In genomic region chr2:36466135-36466534, GRCh38 we compare ENCODE assay signal across 19 cellular contexts.
"Had no signal": no experiment of that assay in that cellular context is flagged by ENCODE, and none has a peak within 500 bp of the region (broad histone marks: within the 10 kb centered on the region; RNA-seq: fewer than 3 reads in every experiment).

No MANE protein-coding gene starts in this region.

- DNase-seq: activated CD4-positive, alpha-beta T cell treated with anti-CD3 and anti-CD28 coated beads, Interleukin-2, amount 10 ng/mL, durations not matched to agents 7 days and 5 days; activated CD8-positive, alpha-beta memory T cell treated with anti-CD3 and anti-CD28 coated beads, Interleukin-2, amount 50 U/mL, for 48 hours; activated CD8-positive, alpha-beta T cell treated with anti-CD3 and anti-CD28 coated beads, Interleukin-2, amount 10 ng/mL, durations not matched to agents 7 days and 5 days; activated effector memory CD4-positive, alpha-beta T cell treated with Interleukin-2 at 50 U/mL for 16 hours; activated T-cell treated with anti-CD3 and anti-CD28 coated beads, Interleukin-2, amount 50 U/mL, for 48 hours; effector CD8-positive, alpha-beta T cell; esophagus squamous epithelium; occipital lobe; stimulated activated CD4-positive, alpha-beta T cell treated with anti-CD3 and anti-CD28 coated beads, Interleukin-2, amount 100 ng/mL, for 24 hours; T1000; trophoblast cell had no signal

- H3K4me1 Mint-ChIP-seq: activated CD4-positive, alpha-beta T cell treated with anti-CD3 and anti-CD28 coated beads, Interleukin-2, amount 10 ng/mL, durations not matched to agents 7 days and 5 days; activated naive CD4-positive, alpha-beta T cell treated with anti-CD3 and anti-CD28 coated beads, Interleukin-2, amount 50 U/mL, for 24 hours; memory B cell had no signal

- H3K27me3 Mint-ChIP-seq: activated CD4-positive, alpha-beta T cell treated with anti-CD3 and anti-CD28 coated beads, Interleukin-2, amount 10 ng/mL, durations not matched to agents 7 days and 5 days; progenitor cell of endocrine pancreas; stimulated activated naive CD8-positive, alpha-beta T cell treated with anti-CD3 and anti-CD28 coated beads, Interleukin-15, Interleukin-2, amounts not matched to agents 100 ng/mL and 50 ng/mL, for 24 hours had no signal

- ATAC-seq: activated CD4-positive, CD25-positive, alpha-beta regulatory T cell treated with anti-CD3 and anti-CD28 coated beads, Interleukin-2, amount 50 U/mL, for 24 hours; activated CD8-positive, alpha-beta T cell treated with anti-CD3 and anti-CD28 coated beads, Interleukin-2, amount 10 ng/mL, durations not matched to agents 7 days and 5 days had no signal

- H3K4me3 ChIP-seq: breast epithelium, esophagus squamous epithelium, vagina had no signal

- H3K27ac Mint-ChIP-seq: activated CD4-positive, alpha-beta T cell treated with anti-CD3 and anti-CD28 coated beads, Interleukin-2, amount 10 ng/mL, durations not matched to agents 7 days and 5 days; activated CD8-positive, alpha-beta T cell treated with anti-CD3 and anti-CD28 coated beads, Interleukin-2, amount 10 ng/mL, durations not matched to agents 7 days and 5 days; activated naive CD4-positive, alpha-beta T cell treated with anti-CD3 and anti-CD28 coated beads, Interleukin-2, amount 50 U/mL, for 24 hours; dendritic cell treated with granulocyte-macrophage colony-stimulating factor and Interleukin-4, amounts not matched to agents 40 ng/mL and 50 ng/mL, for 4 days; memory B cell; progenitor cell of endocrine pancreas; stimulated activated naive CD8-positive, alpha-beta T cell treated with anti-CD3 and anti-CD28 coated beads, Interleukin-15, Interleukin-2, amounts not matched to agents 100 ng/mL and 50 ng/mL, for 24 hours had no signal

- H3K9me3 ChIP-seq: breast epithelium, esophagus squamous epithelium, vagina had no signal

- H3K36me3 ChIP-seq: vagina had no signal

- H3K27me3 ChIP-seq: breast epithelium, esophagus squamous epithelium, vagina had no signal

- H3K4me3 Mint-ChIP-seq: activated CD4-positive, alpha-beta T cell treated with anti-CD3 and anti-CD28 coated beads, Interleukin-2, amount 10 ng/mL, durations not matched to agents 7 days and 5 days; activated CD8-positive, alpha-beta T cell treated with anti-CD3 and anti-CD28 coated beads, Interleukin-2, amount 10 ng/mL, durations not matched to agents 7 days and 5 days; activated naive CD4-positive, alpha-beta T cell treated with anti-CD3 and anti-CD28 coated beads, Interleukin-2, amount 50 U/mL, for 24 hours; dendritic cell treated with granulocyte-macrophage colony-stimulating factor and Interleukin-4, amounts not matched to agents 40 ng/mL and 50 ng/mL, for 4 days; memory B cell; stimulated activated naive CD8-positive, alpha-beta T cell treated with anti-CD3 and anti-CD28 coated beads, Interleukin-15, Interleukin-2, amounts not matched to agents 100 ng/mL and 50 ng/mL, for 24 hours had no signal

- H3K27ac ChIP-seq: esophagus squamous epithelium, vagina had no signal

- H3K9me3 Mint-ChIP-seq: activated CD4-positive, alpha-beta T cell treated with anti-CD3 and anti-CD28 coated beads, Interleukin-2, amount 10 ng/mL, durations not matched to agents 7 days and 5 days; activated naive CD4-positive, alpha-beta T cell treated with anti-CD3 and anti-CD28 coated beads, Interleukin-2, amount 50 U/mL, for 24 hours; dendritic cell treated with granulocyte-macrophage colony-stimulating factor and Interleukin-4, amounts not matched to agents 40 ng/mL and 50 ng/mL, for 4 days; stimulated activated naive CD8-positive, alpha-beta T cell treated with anti-CD3 and anti-CD28 coated beads, Interleukin-15, Interleukin-2, amounts not matched to agents 100 ng/mL and 50 ng/mL, for 24 hours had no signal
